Comparison of ENCODE assay signal across 1 cellular context in the genomic region with DNA sequence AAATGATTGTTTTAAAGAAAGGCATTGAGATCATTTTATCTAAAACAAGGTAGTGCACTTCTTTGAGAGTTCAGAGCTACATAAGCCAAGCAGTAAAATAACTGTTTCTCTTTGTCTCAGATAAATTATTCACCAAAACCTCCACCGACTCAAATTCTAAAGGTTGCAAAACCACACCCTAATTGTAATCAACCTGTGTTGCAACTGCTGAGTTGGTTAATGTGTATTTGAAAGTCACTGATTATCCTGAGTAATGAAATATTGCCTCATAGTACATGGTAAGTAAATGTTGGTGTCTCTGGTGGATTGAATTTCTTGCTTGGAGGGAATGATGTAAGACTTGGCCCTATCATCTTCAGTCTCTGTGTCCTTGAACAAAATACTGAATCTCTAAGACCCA.
TF ChIP-seq lines count a peak whose summit lies in the region.

No MANE protein-coding gene starts in this region.

TF ChIP-seq in GM23338, 12 proteins besides CTCF, POLR2A, EP300 and RAD21 (continued from another document):
- TF ChIP-seq, protein P1, sequence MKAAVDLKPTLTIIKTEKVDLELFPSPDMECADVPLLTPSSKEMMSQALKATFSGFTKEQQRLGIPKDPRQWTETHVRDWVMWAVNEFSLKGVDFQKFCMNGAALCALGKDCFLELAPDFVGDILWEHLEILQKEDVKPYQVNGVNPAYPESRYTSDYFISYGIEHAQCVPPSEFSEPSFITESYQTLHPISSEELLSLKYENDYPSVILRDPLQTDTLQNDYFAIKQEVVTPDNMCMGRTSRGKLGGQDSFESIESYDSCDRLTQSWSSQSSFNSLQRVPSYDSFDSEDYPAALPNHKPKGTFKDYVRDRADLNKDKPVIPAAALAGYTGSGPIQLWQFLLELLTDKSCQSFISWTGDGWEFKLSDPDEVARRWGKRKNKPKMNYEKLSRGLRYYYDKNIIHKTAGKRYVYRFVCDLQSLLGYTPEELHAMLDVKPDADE (IDR thresholded peaks at IDR 0.05): no peak
- TF ChIP-seq CREB1 (CRISPR knock-in tag; IDR thresholded peaks at IDR 0.05; ENCODE audit: low read depth) (no peak), ZNF114 (CRISPR knock-in tag; IDR thresholded peaks at IDR 0.05) (no peak), POLR2AphosphoS5 (IDR thresholded peaks at IDR 0.05; ENCODE audit: low read depth) (no peak), STAT1 (IDR thresholded peaks at IDR 0.05; ENCODE audit: unreplicated experiment) (no peak), JUNB (IDR thresholded peaks at IDR 0.05; ENCODE audit: unreplicated experiment) (no peak), ZNF331 (CRISPR knock-in tag; IDR thresholded peaks at IDR 0.05; ENCODE audit: low read depth) (no peak), EZH2phosphoT487 (IDR thresholded peaks at IDR 0.05; ENCODE audit: unreplicated experiment) (no peak), EZH2 (IDR thresholded peaks at IDR 0.05; ENCODE audit: low read depth, unreplicated experiment) (no peak)
- TF ChIP-seq, protein P2, sequence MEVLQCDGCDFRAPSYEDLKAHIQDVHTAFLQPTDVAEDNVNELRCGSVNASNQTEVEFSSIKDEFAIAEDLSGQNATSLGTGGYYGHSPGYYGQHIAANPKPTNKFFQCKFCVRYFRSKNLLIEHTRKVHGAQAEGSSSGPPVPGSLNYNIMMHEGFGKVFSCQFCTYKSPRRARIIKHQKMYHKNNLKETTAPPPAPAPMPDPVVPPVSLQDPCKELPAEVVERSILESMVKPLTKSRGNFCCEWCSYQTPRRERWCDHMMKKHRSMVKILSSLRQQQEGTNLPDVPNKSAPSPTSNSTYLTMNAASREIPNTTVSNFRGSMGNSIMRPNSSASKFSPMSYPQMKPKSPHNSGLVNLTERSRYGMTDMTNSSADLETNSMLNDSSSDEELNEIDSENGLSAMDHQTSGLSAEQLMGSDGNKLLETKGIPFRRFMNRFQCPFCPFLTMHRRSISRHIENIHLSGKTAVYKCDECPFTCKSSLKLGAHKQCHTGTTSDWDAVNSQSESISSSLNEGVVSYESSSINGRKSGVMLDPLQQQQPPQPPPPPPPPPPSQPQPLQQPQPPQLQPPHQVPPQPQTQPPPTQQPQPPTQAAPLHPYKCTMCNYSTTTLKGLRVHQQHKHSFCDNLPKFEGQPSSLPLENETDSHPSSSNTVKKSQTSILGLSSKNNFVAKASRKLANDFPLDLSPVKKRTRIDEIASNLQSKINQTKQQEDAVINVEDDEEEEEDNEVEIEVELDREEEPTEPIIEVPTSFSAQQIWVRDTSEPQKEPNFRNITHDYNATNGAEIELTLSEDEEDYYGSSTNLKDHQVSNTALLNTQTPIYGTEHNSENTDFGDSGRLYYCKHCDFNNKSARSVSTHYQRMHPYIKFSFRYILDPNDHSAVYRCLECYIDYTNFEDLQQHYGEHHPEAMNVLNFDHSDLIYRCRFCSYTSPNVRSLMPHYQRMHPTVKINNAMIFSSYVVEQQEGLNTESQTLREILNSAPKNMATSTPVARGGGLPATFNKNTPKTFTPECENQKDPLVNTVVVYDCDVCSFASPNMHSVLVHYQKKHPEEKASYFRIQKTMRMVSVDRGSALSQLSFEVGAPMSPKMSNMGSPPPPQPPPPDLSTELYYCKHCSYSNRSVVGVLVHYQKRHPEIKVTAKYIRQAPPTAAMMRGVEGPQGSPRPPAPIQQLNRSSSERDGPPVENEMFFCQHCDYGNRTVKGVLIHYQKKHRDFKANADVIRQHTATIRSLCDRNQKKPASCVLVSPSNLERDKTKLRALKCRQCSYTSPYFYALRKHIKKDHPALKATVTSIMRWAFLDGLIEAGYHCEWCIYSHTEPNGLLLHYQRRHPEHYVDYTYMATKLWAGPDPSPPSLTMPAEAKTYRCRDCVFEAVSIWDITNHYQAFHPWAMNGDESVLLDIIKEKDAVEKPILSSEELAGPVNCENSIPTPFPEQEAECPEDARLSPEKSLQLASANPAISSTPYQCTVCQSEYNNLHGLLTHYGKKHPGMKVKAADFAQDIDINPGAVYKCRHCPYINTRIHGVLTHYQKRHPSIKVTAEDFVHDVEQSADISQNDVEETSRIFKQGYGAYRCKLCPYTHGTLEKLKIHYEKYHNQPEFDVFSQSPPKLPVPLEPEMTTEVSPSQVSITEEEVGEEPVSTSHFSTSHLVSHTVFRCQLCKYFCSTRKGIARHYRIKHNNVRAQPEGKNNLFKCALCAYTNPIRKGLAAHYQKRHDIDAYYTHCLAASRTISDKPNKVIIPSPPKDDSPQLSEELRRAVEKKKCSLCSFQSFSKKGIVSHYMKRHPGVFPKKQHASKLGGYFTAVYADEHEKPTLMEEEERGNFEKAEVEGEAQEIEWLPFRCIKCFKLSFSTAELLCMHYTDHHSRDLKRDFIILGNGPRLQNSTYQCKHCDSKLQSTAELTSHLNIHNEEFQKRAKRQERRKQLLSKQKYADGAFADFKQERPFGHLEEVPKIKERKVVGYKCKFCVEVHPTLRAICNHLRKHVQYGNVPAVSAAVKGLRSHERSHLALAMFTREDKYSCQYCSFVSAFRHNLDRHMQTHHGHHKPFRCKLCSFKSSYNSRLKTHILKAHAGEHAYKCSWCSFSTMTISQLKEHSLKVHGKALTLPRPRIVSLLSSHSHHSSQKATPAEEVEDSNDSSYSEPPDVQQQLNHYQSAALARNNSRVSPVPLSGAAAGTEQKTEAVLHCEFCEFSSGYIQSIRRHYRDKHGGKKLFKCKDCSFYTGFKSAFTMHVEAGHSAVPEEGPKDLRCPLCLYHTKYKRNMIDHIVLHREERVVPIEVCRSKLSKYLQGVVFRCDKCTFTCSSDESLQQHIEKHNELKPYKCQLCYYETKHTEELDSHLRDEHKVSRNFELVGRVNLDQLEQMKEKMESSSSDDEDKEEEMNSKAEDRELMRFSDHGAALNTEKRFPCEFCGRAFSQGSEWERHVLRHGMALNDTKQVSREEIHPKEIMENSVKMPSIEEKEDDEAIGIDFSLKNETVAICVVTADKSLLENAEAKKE (CRISPR knock-in tag; IDR thresholded peaks at IDR 0.05): no peak
